9 cellular contexts compared by ENCODE assay signal in genomic region chr16:85026696-85027095, GRCh38. TPM values are rescaled to one million over a fixed set of nuclear protein-coding genes. Genes with fewer than 3 reads are reported as not detected.
DNase-seq lines count a peak whose midpoint lies in the region; ATAC-seq and TF ChIP-seq lines count a peak whose summit lies in the region.
"Had no signal": no experiment of that assay in that cellular context is flagged by ENCODE, and none has a peak within 500 bp of the region (broad histone marks: within the 10 kb centered on the region; RNA-seq: fewer than 3 reads in every experiment).

No MANE protein-coding gene starts in this region.

- no peaks in the 10 kb centered on the region for H3K27me3 Mint-ChIP-seq in brain

- no peak for TF ChIP-seq POLR2A in heart left ventricle (IDR thresholded peaks at IDR 0.05)

- H3K36me3 ChIP-seq in heart left ventricle (peaks cover 0 to 5% (median 0%) of the 10 kb centered on the region in 9 donors), mucosa of descending colon (ENCODE audit: low read depth) (no peaks in the 10 kb centered on the region), upper lobe of right lung (no peaks in the 10 kb centered on the region)

- H3K27ac ChIP-seq in heart left ventricle (peak overlapping the region in 7 of 12 donors; percentile 73 to 92 (median 86)), upper lobe of right lung (peak overlapping the region; percentile 90)

- H3K27ac Mint-ChIP-seq in brain, result peak overlapping the region in 4 of 5 experiments; percentile 64 to 93 (median 75)

- H3K9me3 ChIP-seq in heart left ventricle, result peaks cover 0 to 4% (median 0%) of the 10 kb centered on the region in 12 donors
- H3K9me3 ChIP-seq in mucosa of descending colon, result no peaks in the 10 kb centered on the region
- H3K9me3 ChIP-seq in upper lobe of right lung, result no peaks in the 10 kb centered on the region

- intact Hi-C loops in heart left ventricle (cut with DNase I) (loop anchor here in 2 of 10 donors (1.0 to 5.0 kb wide), 2 partner anchors 15 to 61 kb away; partner anchors contain the start of gene ZDHHC7 (in 2 of the 2)), left cardiac atrium (cut with DNase I) (no loop called here), mucosa of descending colon (cut with DNase I, micrococcal nuclease) (no loop called here), upper lobe of right lung (cut with DNase I) (no loop called here)

- H3K4me1 ChIP-seq in heart left ventricle (peaks cover 3 to 49% (median 15%) of the 10 kb centered on the region in 12 donors), mucosa of descending colon (ENCODE audit: low read depth) (peaks cover 39% of the 10 kb centered on the region), upper lobe of right lung (peaks cover 32% of the 10 kb centered on the region)

- DNase-seq in heart left ventricle (no peak), left cardiac atrium (no peak), mucosa of descending colon (no peak), upper lobe of right lung (no peak), AML-193 (lab: John Stamatoyannopoulos, UW) (no peak)
- DNase-seq: NCI-H187 treated with DMSO at 0.1 percent for 48 hours had no signal

- H3K36me3 Mint-ChIP-seq in brain, result peaks cover 4% of the 10 kb centered on the region

- TF ChIP-seq CTCF in heart left ventricle (IDR thresholded peaks at IDR 0.05), result no peak
- no peak for TF ChIP-seq CTCF in brain (conservative IDR thresholded peaks at IDR 0.05)
- TF ChIP-seq CTCF in mucosa of descending colon (IDR thresholded peaks at IDR 0.05), result no peak
- no peak for TF ChIP-seq CTCF in upper lobe of right lung (IDR thresholded peaks at IDR 0.05)

- peak overlapping the region; percentile 92 to 95 (median 94) for H3K4me3 Mint-ChIP-seq in brain

- peaks cover 0 to 2% (median 0%) of the 10 kb centered on the region in 5 experiments for H3K9me3 Mint-ChIP-seq in brain

- H3K27me3 ChIP-seq in heart left ventricle, result no peaks in the 10 kb centered on the region
- no peaks in the 10 kb centered on the region for H3K27me3 ChIP-seq in upper lobe of right lung

- H3K4me1 Mint-ChIP-seq in brain, result peaks cover 43% of the 10 kb centered on the region

- 70 to 76% (median 74%) methylated on average over 5 of the region's 5 CpGs for WGBS in heart left ventricle, 4 donors

- H3K4me3 ChIP-seq in heart left ventricle, result peak overlapping the region in 10 of 12 donors; percentile 55 to 98 (median 79)
- peak overlapping the region; percentile 60 for H3K4me3 ChIP-seq in mucosa of descending colon
- H3K4me3 ChIP-seq in upper lobe of right lung, result peak overlapping the region; percentile 76

- no peak for ATAC-seq in heart left ventricle
- ATAC-seq in left cardiac atrium, result no peak
- ATAC-seq in mucosa of descending colon, result no peak
- peak; percentile 15 for ATAC-seq in upper lobe of right lung
- ATAC-seq in GM19467 (IDR thresholded peaks at IDR 0.05; ENCODE audit: unreplicated experiment), result no peak
- no peak for ATAC-seq in GM18870 (IDR thresholded peaks at IDR 0.05; ENCODE audit: unreplicated experiment)

RNA-seq across cellular contexts. Expression of gene KIAA0513, which starts 0.9 kb away (rescaled TPM):
- total RNA-seq in heart left ventricle, result 10 to 100 TPM in 4 of 9 donors, 1 to 10 TPM in 5; 4.8 to 14.0 (median 10.0) TPM
- 1 to 10 TPM; 4.5 to 6.7 TPM for polyA plus RNA-seq in heart left ventricle
- 10 to 100 TPM in 1 of 2 donors, 1 to 10 TPM in 1; 9.2 to 10.4 TPM for total RNA-seq in left cardiac atrium
- 18.2 TPM for polyA plus RNA-seq in brain (ENCODE audit: insufficient read depth, low read depth, low replicate concordance)
- 10 to 100 TPM; 31.9 to 36.5 (median 33.5) TPM for total RNA-seq in mucosa of descending colon
- 21.7 TPM for total RNA-seq in upper lobe of right lung

RNA-seq across cellular contexts. Expression of gene ZDHHC7, which starts 15.4 kb away (rescaled TPM):
- total RNA-seq in heart left ventricle (10 to 100 TPM; 32.9 to 66.7 (median 44.7) TPM), left cardiac atrium (10 to 100 TPM; 33.2 to 35.2 TPM), mucosa of descending colon (10 to 100 TPM; 69.8 to 96.1 (median 78.7) TPM), upper lobe of right lung (79.7 TPM)
- polyA plus RNA-seq in heart left ventricle (10 to 100 TPM; 12.0 to 29.7 TPM), brain (ENCODE audit: insufficient read depth, low read depth, low replicate concordance) (18.0 TPM)
